Comparison of ENCODE assay signal across 18 cellular contexts in the genomic region with DNA sequence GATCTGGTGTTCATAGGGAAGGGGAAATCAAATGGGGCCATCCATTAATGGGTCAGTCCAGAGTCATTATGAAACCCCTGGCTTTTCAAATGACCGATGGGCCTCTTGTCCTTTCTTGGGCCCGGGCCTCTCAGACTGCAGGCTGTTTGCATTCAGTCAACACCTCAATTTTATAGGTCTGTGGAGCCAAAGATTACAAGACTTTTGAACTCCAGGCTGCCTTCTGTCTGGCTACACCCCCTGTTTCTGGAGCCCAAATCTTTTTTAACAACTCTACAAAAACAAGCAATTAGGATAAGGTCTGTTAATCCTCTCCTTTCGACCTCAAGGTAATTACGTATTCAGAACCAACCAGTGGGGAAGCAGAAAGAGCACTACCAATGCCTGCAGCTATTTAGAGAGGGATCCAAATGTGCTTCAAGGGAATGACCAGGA. TPM values are rescaled to one million over a fixed set of nuclear protein-coding genes. Genes with fewer than 3 reads are reported as not detected.
DNase-seq lines count a peak whose midpoint lies in the region; ATAC-seq, FAIRE-seq and TF ChIP-seq lines count a peak whose summit lies in the region.
"Had no signal": no experiment of that assay in that cellular context is flagged by ENCODE, and none has a peak within 500 bp of the region (broad histone marks: within the 10 kb centered on the region; RNA-seq: fewer than 3 reads in every experiment).

No MANE protein-coding gene starts in this region.

- DNase-seq in activated T-cell treated with anti-CD3 and anti-CD28 coated beads, Interleukin-2, amount 50 U/mL, for 24 hours, result no peak
- DNase-seq in activated T-cell treated with anti-CD3 and anti-CD28 coated beads, Interleukin-2, amount 50 U/mL, for 1 hour, result no peak
- DNase-seq in cerebellar cortex (ENCODE audit: low spot score) (peak; percentile 83), right lobe of liver (no peak), upper lobe of right lung (no peak), GM13977 (ENCODE audit: low spot score) (no peak), cortex of kidney (lab: John Stamatoyannopoulos, UW) (no peak), kidney (no peak)
- DNase-seq: activated CD4-positive, alpha-beta T cell treated with anti-CD3 and anti-CD28 coated beads, Interleukin-2, amount 10 ng/mL, durations not matched to agents 7 days and 5 days; activated T-cell treated with anti-CD3 and anti-CD28 coated beads, Interleukin-2, amount 50 U/mL, for 4 hours; erythroblast; heart right ventricle; IMR-90; natural killer cell; NCI-H1048; NCI-H510A treated with DMSO at 0.1 percent for 48 hours; stimulated activated CD4-positive, alpha-beta T cell treated with anti-CD3 and anti-CD28 coated beads, Interleukin-4, amount 100 ng/mL, for 4 hours had no signal

- ATAC-seq in right lobe of liver (peak; percentile 45 to 82 (median 76)), upper lobe of right lung (peak; percentile 69)
- ATAC-seq: activated T-cell treated with anti-CD3 and anti-CD28 coated beads, Interleukin-2, amount 50 U/mL, for 4 hours; natural killer cell had no signal

- no peak for FAIRE-seq in kidney (lab: Jason Lieb, UNC)

- TF ChIP-seq CTCF in right lobe of liver (IDR thresholded peaks at IDR 0.05) (no peak), upper lobe of right lung (IDR thresholded peaks at IDR 0.05) (no peak), GM13977 (IDR thresholded peaks at IDR 0.05; ENCODE audit: extremely low read depth, insufficient read depth, missing control alignments) (no peak), kidney (IDR thresholded peaks at IDR 0.05; ENCODE audit: borderline replicate concordance, extremely low read depth, insufficient read depth) (no peak)

- H3K27me3 ChIP-seq in right lobe of liver, result no peaks in the 10 kb centered on the region
- H3K27me3 ChIP-seq in upper lobe of right lung, result no peaks in the 10 kb centered on the region
- H3K27me3 ChIP-seq: heart right ventricle had no signal

- no peak overlapping the region for H3K4me3 ChIP-seq in right lobe of liver
- H3K4me3 ChIP-seq in upper lobe of right lung, result no peak overlapping the region
- no peak overlapping the region for H3K4me3 ChIP-seq in kidney (ENCODE audit: low read length in 2 of 2)
- H3K4me3 ChIP-seq: heart right ventricle had no signal

- H3K9me3 Mint-ChIP-seq in activated T-cell treated with anti-CD3 and anti-CD28 coated beads, Interleukin-2, amount 50 U/mL, for 24 hours, result no peaks in the 10 kb centered on the region
- H3K9me3 Mint-ChIP-seq: activated T-cell treated with anti-CD3 and anti-CD28 coated beads, Interleukin-2, amount 50 U/mL, for 4 hours; natural killer cell had no signal

- 42% methylated on average over 4 of the region's 4 CpGs for WGBS in right lobe of liver (ENCODE audit: insufficient coverage, low coverage, low lambda C conversion rate, missing lambda C conversion rate)

- no peaks in the 10 kb centered on the region for H3K27me3 Mint-ChIP-seq in activated T-cell treated with anti-CD3 and anti-CD28 coated beads, Interleukin-2, amount 50 U/mL, for 24 hours
- H3K27me3 Mint-ChIP-seq: activated CD4-positive, alpha-beta T cell treated with anti-CD3 and anti-CD28 coated beads, Interleukin-2, amount 10 ng/mL, durations not matched to agents 7 days and 5 days had no signal

- H3K27ac ChIP-seq in right lobe of liver, result no peak overlapping the region
- no peak overlapping the region for H3K27ac ChIP-seq in upper lobe of right lung
- H3K27ac ChIP-seq in kidney (ENCODE audit: low read depth in 2 of 2, low read length in 2 of 2), result peak overlapping the region in 1 of 2 donors; percentile 7

- H3K4me3 Mint-ChIP-seq in activated T-cell treated with anti-CD3 and anti-CD28 coated beads, Interleukin-2, amount 50 U/mL, for 24 hours, result no peak overlapping the region
- H3K4me3 Mint-ChIP-seq: activated CD4-positive, alpha-beta T cell treated with anti-CD3 and anti-CD28 coated beads, Interleukin-2, amount 10 ng/mL, durations not matched to agents 7 days and 5 days; activated T-cell treated with anti-CD3 and anti-CD28 coated beads, Interleukin-2, amount 50 U/mL, for 4 hours; natural killer cell; T-helper 2 cell treated with Interferon-gamma antibody and Interleukin-4, amounts not matched to agents 5 μg/mL and 100 μg/mL, for 36 hours had no signal

- H3K27ac Mint-ChIP-seq in activated T-cell treated with anti-CD3 and anti-CD28 coated beads, Interleukin-2, amount 50 U/mL, for 24 hours, result peak overlapping the region; percentile 4
- H3K27ac Mint-ChIP-seq: activated CD4-positive, alpha-beta T cell treated with anti-CD3 and anti-CD28 coated beads, Interleukin-2, amount 10 ng/mL, durations not matched to agents 7 days and 5 days; T-helper 2 cell treated with Interferon-gamma antibody and Interleukin-4, amounts not matched to agents 5 μg/mL and 100 μg/mL, for 36 hours had no signal

- no peaks in the 10 kb centered on the region for H3K36me3 Mint-ChIP-seq in activated T-cell treated with anti-CD3 and anti-CD28 coated beads, Interleukin-2, amount 50 U/mL, for 24 hours (ENCODE audit: low read depth)
- H3K36me3 Mint-ChIP-seq: natural killer cell had no signal

- H3K36me3 ChIP-seq in right lobe of liver, result no peaks in the 10 kb centered on the region
- H3K36me3 ChIP-seq in upper lobe of right lung, result no peaks in the 10 kb centered on the region
- no peaks in the 10 kb centered on the region for H3K36me3 ChIP-seq in kidney (ENCODE audit: control insufficient read depth in 1 of 2, insufficient read depth in 2 of 2, low read length in 2 of 2)
- H3K36me3 ChIP-seq: heart right ventricle had no signal

- TF ChIP-seq POLR2A in right lobe of liver (IDR thresholded peaks at IDR 0.05), result no peak

- no peak overlapping the region for H3K9ac ChIP-seq in kidney (ENCODE audit: low read length in 2 of 2)

- H3K4me1 ChIP-seq in right lobe of liver (peaks cover 0 to 7% (median 2%) of the 10 kb centered on the region in 4 donors), upper lobe of right lung (peaks cover 12% of the 10 kb centered on the region), kidney (ENCODE audit: control insufficient read depth in 1 of 2, insufficient read depth in 1 of 2, low read depth in 1 of 2, low read length in 2 of 2) (peaks cover 2 to 7% of the 10 kb centered on the region in 2 donors)

- H3K9me3 ChIP-seq in right lobe of liver (no peaks in the 10 kb centered on the region), upper lobe of right lung (no peaks in the 10 kb centered on the region), kidney (ENCODE audit: control insufficient read depth in 1 of 2, low read length in 2 of 2) (no peaks in the 10 kb centered on the region)
- H3K9me3 ChIP-seq: heart right ventricle had no signal

- intact Hi-C loops in right lobe of liver (cut with DNase I), result no loop called here
- intact Hi-C loops in upper lobe of right lung (cut with DNase I), result no loop called here
- intact Hi-C loops in kidney (cut with DNase I), result no loop called here

- peaks cover 16% of the 10 kb centered on the region for H3K4me1 Mint-ChIP-seq in activated T-cell treated with anti-CD3 and anti-CD28 coated beads, Interleukin-2, amount 50 U/mL, for 24 hours (ENCODE audit: low read depth)

- in situ Hi-C loops in GM13977 (cut with MboI; ENCODE audit: low pct_unique_long_range_greater_than_20kb, low sequenced_read_pairs, unreplicated experiment), result no loop called here

RNA-seq across cellular contexts. Expression of a gene that starts 35.6 kb away (rescaled TPM):
- total RNA-seq in right lobe of liver, result 100 to 1,000 TPM in 2 of 6 experiments, 10 to 100 TPM in 4; 24.3 to 139 (median 50.4) TPM
- 110 TPM for total RNA-seq in upper lobe of right lung
- total RNA-seq in kidney, result 91.8 TPM
- polyA plus RNA-seq in kidney (ENCODE audit: insufficient read depth, low read depth, low replicate concordance), result 35.3 TPM
